Comparison of ENCODE assay signal across 8 cellular contexts in the genomic region with DNA sequence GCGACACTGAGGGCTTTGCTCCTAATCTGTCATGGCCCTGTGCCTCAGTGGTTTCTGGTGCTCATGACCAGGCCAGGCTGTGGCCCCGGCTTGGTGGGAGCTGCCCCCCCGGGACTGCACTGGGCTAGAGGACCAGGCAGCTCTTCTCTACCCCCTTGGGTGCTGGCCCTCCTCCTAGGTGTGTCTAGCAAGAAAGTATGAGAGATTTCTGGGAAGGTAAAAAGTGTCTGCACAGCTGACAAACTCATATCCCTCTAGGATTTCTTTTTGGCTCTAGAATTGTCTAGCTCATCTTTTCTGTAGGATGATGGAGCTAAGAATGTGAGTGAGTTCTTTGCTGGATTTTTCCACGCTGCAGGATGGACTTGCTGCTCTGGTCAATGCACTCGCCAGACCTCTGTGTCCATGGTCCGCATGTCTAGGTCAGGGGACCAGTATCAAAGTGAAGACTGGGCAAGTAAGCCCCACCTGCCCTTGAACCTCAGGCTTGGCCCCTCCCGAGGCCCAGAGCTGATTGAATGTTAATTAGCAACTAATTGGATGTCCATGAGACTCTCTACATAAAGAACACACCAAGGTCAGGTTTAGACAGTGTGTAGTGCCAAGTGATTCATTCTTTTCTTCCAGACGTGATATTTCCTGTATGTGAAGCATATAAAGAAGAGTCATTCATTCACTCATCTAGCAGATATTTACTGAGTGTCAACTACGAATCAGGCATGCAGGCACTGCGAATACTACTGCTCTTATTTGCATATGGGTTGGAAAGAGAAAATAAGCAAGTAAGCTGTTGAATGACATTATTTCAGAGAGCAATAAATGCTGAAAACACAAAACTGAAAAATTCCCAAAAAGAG.
DNase-seq lines count a peak whose midpoint lies in the region; FAIRE-seq and TF ChIP-seq lines count a peak whose summit lies in the region.

No MANE protein-coding gene starts in this region.

- H3K36me3 ChIP-seq in effector memory CD4-positive, alpha-beta T cell (ENCODE audit: control insufficient read depth, insufficient read depth, low read length), result no peaks in the 10 kb centered on the region
- no peaks in the 10 kb centered on the region for H3K36me3 ChIP-seq in neutrophil

- peak; percentile 85 for DNase-seq in ELR (ENCODE audit: low read depth)
- no peak for DNase-seq in NB4 (ENCODE audit: low read depth)
- no peak for DNase-seq in effector memory CD4-positive, alpha-beta T cell
- no peak for DNase-seq in D721Med (ENCODE audit: insufficient read length, low spot score)
- no peak for DNase-seq in NCI-H2171 (lab: John Stamatoyannopoulos, UW)
- DNase-seq in NCI-H2081 treated with DMSO at 0.1 percent for 48 hours (lab: John Stamatoyannopoulos, UW), result no peak
- DNase-seq in NCI-H1694 (lab: John Stamatoyannopoulos, UW), result no peak

- H3K4me3 ChIP-seq in NB4 (ENCODE audit: low read depth, low read length) (peak overlapping the region; percentile 73), neutrophil (ENCODE audit: low read depth in 1 of 2, low read length in 1 of 2) (peak overlapping the region; percentile 60 to 61)
- peak overlapping the region; percentile 78 for H3K4me3 ChIP-seq in effector memory CD4-positive, alpha-beta T cell (ENCODE audit: insufficient read depth, low read depth, low read length, poor library complexity, severe bottlenecking)

- peaks cover 23% of the 10 kb centered on the region for H3K4me1 ChIP-seq in effector memory CD4-positive, alpha-beta T cell (ENCODE audit: control insufficient read depth, insufficient read depth, low read length, poor library complexity, severe bottlenecking)
- peaks cover 12 to 14% of the 10 kb centered on the region in 2 experiments for H3K4me1 ChIP-seq in neutrophil (ENCODE audit: control insufficient read depth in 1 of 2, insufficient read depth in 1 of 2, low read depth in 1 of 2, low read length in 1 of 2)

- TF ChIP-seq POLR2A in NB4 (IDR thresholded peaks at IDR 0.05; ENCODE audit: extremely low read depth, insufficient read length), result no peak

- H3K9me3 ChIP-seq in effector memory CD4-positive, alpha-beta T cell (ENCODE audit: control insufficient read depth, low read length), result no peaks in the 10 kb centered on the region
- no peaks in the 10 kb centered on the region for H3K9me3 ChIP-seq in neutrophil

- no peak for TF ChIP-seq CTCF in NB4 (IDR thresholded peaks at IDR 0.05; ENCODE audit: low read depth, low read length)
- TF ChIP-seq CTCF in neutrophil (IDR thresholded peaks at IDR 0.05), result no peak
- TF ChIP-seq CTCF in D721Med (IDR thresholded peaks at IDR 0.05; ENCODE audit: insufficient read depth, missing control alignments), result no peak

- FAIRE-seq in D721Med (lab: Jason Lieb, UNC), result no peak

- H3K27me3 ChIP-seq in effector memory CD4-positive, alpha-beta T cell (replicated peaks; ENCODE audit: control insufficient read depth, insufficient read depth, low read length, poor library complexity, severe bottlenecking), result no peaks in the 10 kb centered on the region
- peaks cover 53% of the 10 kb centered on the region for H3K27me3 ChIP-seq in neutrophil

- H3K27ac ChIP-seq in effector memory CD4-positive, alpha-beta T cell (ENCODE audit: insufficient read depth, low read length, poor library complexity, severe bottlenecking), result peak overlapping the region; percentile 48
- H3K27ac ChIP-seq in neutrophil, result no peak overlapping the region
